2 cellular contexts compared by ENCODE assay signal in genomic region chr17:50171371-50172071, GRCh38.
TF ChIP-seq lines count a peak whose summit lies in the region.

No MANE protein-coding gene starts in this region.

TF ChIP-seq in IMR-90, 13 proteins besides CTCF, POLR2A, EP300 and RAD21:
- TF ChIP-seq CEBPB (IDR thresholded peaks at IDR 0.05; ENCODE audit: low read depth, low read length) = no peak
- no peak for TF ChIP-seq MAFK (IDR thresholded peaks at IDR 0.05; ENCODE audit: low read depth, low read length)
- no peak for TF ChIP-seq RFX5 (IDR thresholded peaks at IDR 0.05; ENCODE audit: low read depth, low read length)
- TF ChIP-seq, protein P1, sequence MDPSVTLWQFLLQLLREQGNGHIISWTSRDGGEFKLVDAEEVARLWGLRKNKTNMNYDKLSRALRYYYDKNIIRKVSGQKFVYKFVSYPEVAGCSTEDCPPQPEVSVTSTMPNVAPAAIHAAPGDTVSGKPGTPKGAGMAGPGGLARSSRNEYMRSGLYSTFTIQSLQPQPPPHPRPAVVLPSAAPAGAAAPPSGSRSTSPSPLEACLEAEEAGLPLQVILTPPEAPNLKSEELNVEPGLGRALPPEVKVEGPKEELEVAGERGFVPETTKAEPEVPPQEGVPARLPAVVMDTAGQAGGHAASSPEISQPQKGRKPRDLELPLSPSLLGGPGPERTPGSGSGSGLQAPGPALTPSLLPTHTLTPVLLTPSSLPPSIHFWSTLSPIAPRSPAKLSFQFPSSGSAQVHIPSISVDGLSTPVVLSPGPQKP (IDR thresholded peaks at IDR 0.05; ENCODE audit: borderline replicate concordance, low read depth, low read length) = no peak
- TF ChIP-seq MAZ (IDR thresholded peaks at IDR 0.05; ENCODE audit: borderline replicate concordance, low read depth, low read length) = no peak
- no peak for TF ChIP-seq NFE2L2 (IDR thresholded peaks at IDR 0.05; ENCODE audit: low read depth, low read length)

TF ChIP-seq in WTC11, 78 proteins besides CTCF, POLR2A, EP300 and RAD21:
- TF ChIP-seq FOXJ3 (CRISPR knock-in tag; IDR thresholded peaks at IDR 0.05; ENCODE audit: borderline replicate concordance) (no peak), NR2C2 (CRISPR knock-in tag; IDR thresholded peaks at IDR 0.05) (no peak), ZMAT4 (CRISPR knock-in tag; IDR thresholded peaks at IDR 0.05) (no peak), MYBL2 (CRISPR knock-in tag; IDR thresholded peaks at IDR 0.05) (no peak), GABPB1 (CRISPR knock-in tag; IDR thresholded peaks at IDR 0.05) (no peak), NFYB (CRISPR knock-in tag; conservative IDR thresholded peaks at IDR 0.05; ENCODE audit: low read depth) (no peak), HMGXB4 (CRISPR knock-in tag; IDR thresholded peaks at IDR 0.05) (no peak)
